1 cellular context compared by ENCODE assay signal in the genomic region with DNA sequence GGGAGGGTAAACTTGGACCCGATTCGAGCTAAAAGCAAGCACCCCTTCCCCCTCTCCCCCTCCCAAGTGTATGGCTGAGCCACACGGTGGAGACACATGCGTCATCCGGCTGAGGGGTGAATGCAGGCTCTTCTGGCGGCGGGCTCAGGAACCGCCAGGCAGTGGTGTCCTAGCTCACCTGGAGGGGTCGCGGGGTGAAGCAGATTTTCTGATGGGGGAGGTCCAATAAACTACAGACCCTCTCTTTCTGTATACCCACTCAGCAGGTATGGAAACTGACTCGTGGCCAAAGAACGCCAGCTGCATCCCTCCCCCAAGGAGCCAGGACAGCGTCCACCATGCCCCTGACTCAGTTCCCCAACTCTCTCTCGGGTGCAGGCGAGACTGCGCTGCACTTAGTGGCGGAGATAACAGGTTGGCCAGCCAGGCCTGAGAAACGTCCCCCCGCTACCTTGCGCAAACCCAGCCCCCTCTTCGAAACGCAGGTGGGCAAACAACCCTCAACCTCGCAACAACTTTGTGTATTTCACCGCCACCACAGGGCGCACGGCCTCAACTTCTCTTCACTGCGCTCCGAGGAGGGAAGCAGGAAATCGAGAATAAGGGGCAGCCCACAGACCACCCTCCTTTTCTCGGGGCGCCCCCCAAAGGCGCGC.
TF ChIP-seq lines count a peak whose summit lies in the region.

No MANE protein-coding gene starts in this region.

TF ChIP-seq in HepG2, 621 proteins besides CTCF, POLR2A, EP300 and RAD21 (continued from another document and continues in another):
- TF ChIP-seq, protein P1, sequence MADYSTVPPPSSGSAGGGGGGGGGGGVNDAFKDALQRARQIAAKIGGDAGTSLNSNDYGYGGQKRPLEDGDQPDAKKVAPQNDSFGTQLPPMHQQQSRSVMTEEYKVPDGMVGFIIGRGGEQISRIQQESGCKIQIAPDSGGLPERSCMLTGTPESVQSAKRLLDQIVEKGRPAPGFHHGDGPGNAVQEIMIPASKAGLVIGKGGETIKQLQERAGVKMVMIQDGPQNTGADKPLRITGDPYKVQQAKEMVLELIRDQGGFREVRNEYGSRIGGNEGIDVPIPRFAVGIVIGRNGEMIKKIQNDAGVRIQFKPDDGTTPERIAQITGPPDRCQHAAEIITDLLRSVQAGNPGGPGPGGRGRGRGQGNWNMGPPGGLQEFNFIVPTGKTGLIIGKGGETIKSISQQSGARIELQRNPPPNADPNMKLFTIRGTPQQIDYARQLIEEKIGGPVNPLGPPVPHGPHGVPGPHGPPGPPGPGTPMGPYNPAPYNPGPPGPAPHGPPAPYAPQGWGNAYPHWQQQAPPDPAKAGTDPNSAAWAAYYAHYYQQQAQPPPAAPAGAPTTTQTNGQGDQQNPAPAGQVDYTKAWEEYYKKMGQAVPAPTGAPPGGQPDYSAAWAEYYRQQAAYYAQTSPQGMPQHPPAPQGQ (CRISPR knock-in tag; IDR thresholded peaks at IDR 0.05; ENCODE audit: borderline replicate concordance), result no peak
- TF ChIP-seq ZNF7 (CRISPR knock-in tag; IDR thresholded peaks at IDR 0.05) (no peak), SALL2 (CRISPR knock-in tag; IDR thresholded peaks at IDR 0.05) (no peak), ZNF33A (CRISPR knock-in tag; IDR thresholded peaks at IDR 0.05; ENCODE audit: borderline replicate concordance) (no peak), ZSCAN12 (CRISPR knock-in tag; IDR thresholded peaks at IDR 0.05) (no peak), SMAD3 (CRISPR knock-in tag; IDR thresholded peaks at IDR 0.05) (no peak), GFI1 (CRISPR knock-in tag; IDR thresholded peaks at IDR 0.05; ENCODE audit: borderline replicate concordance) (no peak), JUNB (CRISPR knock-in tag; IDR thresholded peaks at IDR 0.05; ENCODE audit: borderline replicate concordance) (no peak), ZNF207 (IDR thresholded peaks at IDR 0.05; ENCODE audit: borderline replicate concordance) (no peak), TBP (CRISPR knock-in tag; IDR thresholded peaks at IDR 0.05) (no peak), ZNF24 (IDR thresholded peaks at IDR 0.05) (no peak), ZNF709 (CRISPR knock-in tag; IDR thresholded peaks at IDR 0.05) (no peak), KLF12 (CRISPR knock-in tag; IDR thresholded peaks at IDR 0.05; ENCODE audit: borderline replicate concordance) (0 out of 2 replicates have a peak, but pooled peaks have one; percentile 26), AHR (CRISPR knock-in tag; IDR thresholded peaks at IDR 0.05) (no peak), SIX4 (CRISPR knock-in tag; IDR thresholded peaks at IDR 0.05) (no peak), ZNF543 (CRISPR knock-in tag; IDR thresholded peaks at IDR 0.05) (no peak), MXD4 (CRISPR knock-in tag; IDR thresholded peaks at IDR 0.05) (no peak), SRY (CRISPR knock-in tag; IDR thresholded peaks at IDR 0.05) (no peak), ZNF678 (CRISPR knock-in tag; IDR thresholded peaks at IDR 0.05) (no peak), ZNF83 (CRISPR knock-in tag; IDR thresholded peaks at IDR 0.05; ENCODE audit: borderline replicate concordance) (no peak), SRF (IDR thresholded peaks at IDR 0.05; ENCODE audit: low read depth, low read length) (no peak)
- TF ChIP-seq, protein P2, sequence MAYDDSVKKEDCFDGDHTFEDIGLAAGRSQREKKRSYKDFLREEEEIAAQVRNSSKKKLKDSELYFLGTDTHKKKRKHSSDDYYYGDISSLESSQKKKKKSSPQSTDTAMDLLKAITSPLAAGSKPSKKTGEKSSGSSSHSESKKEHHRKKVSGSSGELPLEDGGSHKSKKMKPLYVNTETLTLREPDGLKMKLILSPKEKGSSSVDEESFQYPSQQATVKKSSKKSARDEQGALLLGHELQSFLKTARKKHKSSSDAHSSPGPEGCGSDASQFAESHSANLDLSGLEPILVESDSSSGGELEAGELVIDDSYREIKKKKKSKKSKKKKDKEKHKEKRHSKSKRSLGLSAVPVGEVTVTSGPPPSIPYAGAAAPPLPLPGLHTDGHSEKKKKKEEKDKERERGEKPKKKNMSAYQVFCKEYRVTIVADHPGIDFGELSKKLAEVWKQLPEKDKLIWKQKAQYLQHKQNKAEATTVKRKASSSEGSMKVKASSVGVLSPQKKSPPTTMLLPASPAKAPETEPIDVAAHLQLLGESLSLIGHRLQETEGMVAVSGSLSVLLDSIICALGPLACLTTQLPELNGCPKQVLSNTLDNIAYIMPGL (CRISPR knock-in tag; IDR thresholded peaks at IDR 0.05; ENCODE audit: borderline replicate concordance in 1 of 2, low read depth in 1 of 2), result peak; percentile 68 to 86; a peak in 3 of 4 replicates
- TF ChIP-seq, protein P3, sequence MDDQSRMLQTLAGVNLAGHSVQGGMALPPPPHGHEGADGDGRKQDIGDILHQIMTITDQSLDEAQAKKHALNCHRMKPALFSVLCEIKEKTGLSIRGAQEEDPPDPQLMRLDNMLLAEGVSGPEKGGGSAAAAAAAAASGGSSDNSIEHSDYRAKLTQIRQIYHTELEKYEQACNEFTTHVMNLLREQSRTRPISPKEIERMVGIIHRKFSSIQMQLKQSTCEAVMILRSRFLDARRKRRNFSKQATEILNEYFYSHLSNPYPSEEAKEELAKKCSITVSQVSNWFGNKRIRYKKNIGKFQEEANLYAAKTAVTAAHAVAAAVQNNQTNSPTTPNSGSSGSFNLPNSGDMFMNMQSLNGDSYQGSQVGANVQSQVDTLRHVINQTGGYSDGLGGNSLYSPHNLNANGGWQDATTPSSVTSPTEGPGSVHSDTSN (CRISPR knock-in tag; IDR thresholded peaks at IDR 0.05; ENCODE audit: borderline replicate concordance), result no peak
- TF ChIP-seq, protein P4, sequence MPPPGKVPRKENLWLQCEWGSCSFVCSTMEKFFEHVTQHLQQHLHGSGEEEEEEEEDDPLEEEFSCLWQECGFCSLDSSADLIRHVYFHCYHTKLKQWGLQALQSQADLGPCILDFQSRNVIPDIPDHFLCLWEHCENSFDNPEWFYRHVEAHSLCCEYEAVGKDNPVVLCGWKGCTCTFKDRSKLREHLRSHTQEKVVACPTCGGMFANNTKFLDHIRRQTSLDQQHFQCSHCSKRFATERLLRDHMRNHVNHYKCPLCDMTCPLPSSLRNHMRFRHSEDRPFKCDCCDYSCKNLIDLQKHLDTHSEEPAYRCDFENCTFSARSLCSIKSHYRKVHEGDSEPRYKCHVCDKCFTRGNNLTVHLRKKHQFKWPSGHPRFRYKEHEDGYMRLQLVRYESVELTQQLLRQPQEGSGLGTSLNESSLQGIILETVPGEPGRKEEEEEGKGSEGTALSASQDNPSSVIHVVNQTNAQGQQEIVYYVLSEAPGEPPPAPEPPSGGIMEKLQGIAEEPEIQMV (CRISPR knock-in tag; IDR thresholded peaks at IDR 0.05; ENCODE audit: low read depth), result no peak
- TF ChIP-seq, protein P5, sequence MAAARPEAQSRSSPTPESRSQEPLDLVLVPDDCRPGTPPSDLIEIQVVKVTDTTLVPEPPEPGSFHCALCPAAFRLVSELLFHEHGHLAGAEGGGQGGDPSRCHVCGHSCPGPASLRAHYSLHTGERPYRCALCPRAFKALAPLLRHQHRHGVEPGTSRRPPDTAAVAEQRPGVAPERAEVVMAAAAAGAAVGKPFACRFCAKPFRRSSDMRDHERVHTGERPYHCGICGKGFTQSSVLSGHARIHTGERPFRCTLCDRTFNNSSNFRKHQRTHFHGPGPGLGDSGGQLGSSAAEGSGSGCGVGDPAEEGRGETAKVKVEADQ (CRISPR knock-in tag; IDR thresholded peaks at IDR 0.05; ENCODE audit: borderline replicate concordance), result peak; percentile 39; the same call in 1 of the 2 replicates
- TF ChIP-seq, protein P6, sequence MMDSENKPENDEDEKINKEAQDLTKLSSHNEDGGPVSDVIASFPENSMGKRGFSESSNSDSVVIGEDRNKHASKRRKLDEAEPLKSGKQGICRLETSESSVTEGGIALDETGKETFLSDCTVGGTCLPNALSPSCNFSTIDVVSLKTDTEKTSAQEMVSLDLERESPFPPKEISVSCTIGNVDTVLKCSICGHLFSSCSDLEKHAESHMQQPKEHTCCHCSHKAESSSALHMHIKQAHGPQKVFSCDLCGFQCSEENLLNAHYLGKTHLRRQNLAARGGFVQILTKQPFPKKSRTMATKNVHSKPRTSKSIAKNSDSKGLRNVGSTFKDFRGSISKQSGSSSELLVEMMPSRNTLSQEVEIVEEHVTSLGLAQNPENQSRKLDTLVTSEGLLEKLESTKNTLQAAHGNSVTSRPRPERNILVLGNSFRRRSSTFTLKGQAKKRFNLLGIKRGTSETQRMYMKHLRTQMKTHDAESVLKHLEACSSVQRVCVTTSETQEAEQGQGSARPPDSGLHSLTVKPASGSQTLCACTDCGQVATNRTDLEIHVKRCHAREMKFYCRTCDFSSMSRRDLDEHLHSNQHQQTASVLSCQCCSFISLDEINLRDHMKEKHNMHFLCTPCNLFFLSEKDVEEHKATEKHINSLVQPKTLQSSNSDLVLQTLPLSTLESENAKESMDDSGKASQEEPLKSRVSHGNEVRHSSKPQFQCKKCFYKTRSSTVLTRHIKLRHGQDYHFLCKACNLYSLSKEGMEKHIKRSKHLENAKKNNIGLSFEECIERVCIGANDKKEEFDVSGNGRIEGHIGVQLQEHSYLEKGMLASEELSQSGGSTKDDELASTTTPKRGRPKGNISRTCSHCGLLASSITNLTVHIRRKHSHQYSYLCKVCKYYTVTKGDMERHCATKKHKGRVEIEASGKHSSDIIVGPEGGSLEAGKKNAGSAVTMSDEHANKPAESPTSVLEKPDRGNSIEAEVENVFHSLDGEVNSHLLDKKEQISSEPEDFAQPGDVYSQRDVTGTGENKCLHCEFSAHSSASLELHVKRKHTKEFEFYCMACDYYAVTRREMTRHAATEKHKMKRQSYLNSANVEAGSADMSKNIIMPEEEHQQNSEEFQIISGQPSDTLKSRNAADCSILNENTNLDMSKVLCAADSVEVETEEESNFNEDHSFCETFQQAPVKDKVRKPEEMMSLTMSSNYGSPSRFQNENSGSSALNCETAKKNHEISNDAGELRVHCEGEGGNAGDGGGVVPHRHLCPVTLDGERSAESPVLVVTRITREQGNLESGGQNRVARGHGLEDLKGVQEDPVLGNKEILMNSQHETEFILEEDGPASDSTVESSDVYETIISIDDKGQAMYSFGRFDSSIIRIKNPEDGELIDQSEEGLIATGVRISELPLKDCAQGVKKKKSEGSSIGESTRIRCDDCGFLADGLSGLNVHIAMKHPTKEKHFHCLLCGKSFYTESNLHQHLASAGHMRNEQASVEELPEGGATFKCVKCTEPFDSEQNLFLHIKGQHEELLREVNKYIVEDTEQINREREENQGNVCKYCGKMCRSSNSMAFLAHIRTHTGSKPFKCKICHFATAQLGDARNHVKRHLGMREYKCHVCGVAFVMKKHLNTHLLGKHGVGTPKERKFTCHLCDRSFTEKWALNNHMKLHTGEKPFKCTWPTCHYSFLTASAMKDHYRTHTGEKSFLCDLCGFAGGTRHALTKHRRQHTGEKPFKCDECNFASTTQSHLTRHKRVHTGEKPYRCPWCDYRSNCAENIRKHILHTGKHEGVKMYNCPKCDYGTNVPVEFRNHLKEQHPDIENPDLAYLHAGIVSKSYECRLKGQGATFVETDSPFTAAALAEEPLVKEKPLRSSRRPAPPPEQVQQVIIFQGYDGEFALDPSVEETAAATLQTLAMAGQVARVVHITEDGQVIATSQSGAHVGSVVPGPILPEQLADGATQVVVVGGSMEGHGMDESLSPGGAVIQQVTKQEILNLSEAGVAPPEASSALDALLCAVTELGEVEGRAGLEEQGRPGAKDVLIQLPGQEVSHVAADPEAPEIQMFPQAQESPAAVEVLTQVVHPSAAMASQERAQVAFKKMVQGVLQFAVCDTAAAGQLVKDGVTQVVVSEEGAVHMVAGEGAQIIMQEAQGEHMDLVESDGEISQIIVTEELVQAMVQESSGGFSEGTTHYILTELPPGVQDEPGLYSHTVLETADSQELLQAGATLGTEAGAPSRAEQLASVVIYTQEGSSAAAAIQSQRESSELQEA (CRISPR knock-in tag; IDR thresholded peaks at IDR 0.05; ENCODE audit: not compliant biosample characterization), result no peak
- TF ChIP-seq, protein P7, sequence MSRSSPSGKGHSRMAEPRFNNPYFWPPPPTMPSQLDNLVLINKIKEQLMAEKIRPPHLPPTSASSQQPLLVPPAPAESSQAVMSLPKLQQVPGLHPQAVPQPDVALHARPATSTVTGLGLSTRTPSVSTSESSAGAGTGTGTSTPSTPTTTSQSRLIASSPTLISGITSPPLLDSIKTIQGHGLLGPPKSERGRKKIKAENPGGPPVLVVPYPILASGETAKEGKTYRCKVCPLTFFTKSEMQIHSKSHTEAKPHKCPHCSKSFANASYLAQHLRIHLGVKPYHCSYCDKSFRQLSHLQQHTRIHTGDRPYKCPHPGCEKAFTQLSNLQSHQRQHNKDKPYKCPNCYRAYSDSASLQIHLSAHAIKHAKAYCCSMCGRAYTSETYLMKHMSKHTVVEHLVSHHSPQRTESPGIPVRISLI (CRISPR knock-in tag; IDR thresholded peaks at IDR 0.05; ENCODE audit: borderline replicate concordance), result 0 out of 2 replicates have a peak, but pooled peaks have one; percentile 29
- TF ChIP-seq, protein P8, sequence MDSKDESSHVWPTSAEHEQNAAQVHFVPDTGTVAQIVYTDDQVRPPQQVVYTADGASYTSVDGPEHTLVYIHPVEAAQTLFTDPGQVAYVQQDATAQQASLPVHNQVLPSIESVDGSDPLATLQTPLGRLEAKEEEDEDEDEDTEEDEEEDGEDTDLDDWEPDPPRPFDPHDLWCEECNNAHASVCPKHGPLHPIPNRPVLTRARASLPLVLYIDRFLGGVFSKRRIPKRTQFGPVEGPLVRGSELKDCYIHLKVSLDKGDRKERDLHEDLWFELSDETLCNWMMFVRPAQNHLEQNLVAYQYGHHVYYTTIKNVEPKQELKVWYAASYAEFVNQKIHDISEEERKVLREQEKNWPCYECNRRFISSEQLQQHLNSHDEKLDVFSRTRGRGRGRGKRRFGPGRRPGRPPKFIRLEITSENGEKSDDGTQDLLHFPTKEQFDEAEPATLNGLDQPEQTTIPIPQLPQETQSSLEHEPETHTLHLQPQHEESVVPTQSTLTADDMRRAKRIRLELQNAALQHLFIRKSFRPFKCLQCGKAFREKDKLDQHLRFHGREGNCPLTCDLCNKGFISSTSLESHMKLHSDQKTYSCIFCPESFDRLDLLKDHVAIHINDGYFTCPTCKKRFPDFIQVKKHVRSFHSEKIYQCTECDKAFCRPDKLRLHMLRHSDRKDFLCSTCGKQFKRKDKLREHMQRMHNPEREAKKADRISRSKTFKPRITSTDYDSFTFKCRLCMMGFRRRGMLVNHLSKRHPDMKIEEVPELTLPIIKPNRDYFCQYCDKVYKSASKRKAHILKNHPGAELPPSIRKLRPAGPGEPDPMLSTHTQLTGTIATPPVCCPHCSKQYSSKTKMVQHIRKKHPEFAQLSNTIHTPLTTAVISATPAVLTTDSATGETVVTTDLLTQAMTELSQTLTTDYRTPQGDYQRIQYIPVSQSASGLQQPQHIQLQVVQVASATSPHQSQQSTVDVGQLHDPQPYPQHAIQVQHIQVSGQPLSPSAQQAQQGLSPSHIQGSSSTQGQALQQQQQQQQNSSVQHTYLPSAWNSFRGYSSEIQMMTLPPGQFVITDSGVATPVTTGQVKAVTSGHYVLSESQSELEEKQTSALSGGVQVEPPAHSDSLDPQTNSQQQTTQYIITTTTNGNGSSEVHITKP (CRISPR knock-in tag; IDR thresholded peaks at IDR 0.05; ENCODE audit: low read depth), result no peak
